ENCODE assay signal across 10 cellular contexts in genomic region chrX:41491267-41492004, GRCh38. TPM values are rescaled to one million over a fixed set of nuclear protein-coding genes. Genes with fewer than 3 reads are reported as not detected.
DNase-seq lines count a peak whose midpoint lies in the region; ATAC-seq and TF ChIP-seq lines count a peak whose summit lies in the region.
"Had no signal": no experiment of that assay in that cellular context is flagged by ENCODE, and none has a peak within 500 bp of the region (broad histone marks: within the 10 kb centered on the region; RNA-seq: fewer than 3 reads in every experiment).

No MANE protein-coding gene starts in this region.

- H3K9me3 ChIP-seq in esophagus muscularis mucosa (no peaks in the 10 kb centered on the region), psoas muscle (no peaks in the 10 kb centered on the region)

- H3K4me1 ChIP-seq in esophagus muscularis mucosa (peaks cover 0 to 14% (median 0%) of the 10 kb centered on the region in 4 donors), psoas muscle (no peaks in the 10 kb centered on the region)

- peak; percentile 8 for DNase-seq in GOT3 (lab: John Stamatoyannopoulos, UW)
- peak; percentile 78 for DNase-seq in NCI-H460 (ENCODE audit: extremely low read depth, low read depth)
- no peak for DNase-seq in esophagus muscularis mucosa (ENCODE audit: extremely low spot score)
- DNase-seq in psoas muscle, result peak in 1 of 2 donors; percentile 21
- no peak for DNase-seq in NCI-H82 (lab: John Stamatoyannopoulos, UW)
- DNase-seq in NCI-H1694 (lab: John Stamatoyannopoulos, UW), result no peak
- DNase-seq: immature natural killer cell had no signal

- TF ChIP-seq EP300 in esophagus muscularis mucosa (IDR thresholded peaks at IDR 0.05), result no peak

- H3K4me3 ChIP-seq in esophagus muscularis mucosa (no peak overlapping the region), psoas muscle (no peak overlapping the region)

- TF ChIP-seq CTCF in esophagus muscularis mucosa (IDR thresholded peaks at IDR 0.05), result no peak
- no peak for TF ChIP-seq CTCF in psoas muscle (IDR thresholded peaks at IDR 0.05)

- intact Hi-C loops in esophagus muscularis mucosa (cut with DNase I), result no loop called here
- intact Hi-C loops in psoas muscle (cut with DNase I), result no loop called here

- WGBS in esophagus muscularis mucosa, result 54% methylated on average over 12 of the region's 12 CpGs
- 21 to 43% (median 22%) methylated on average over 12 of the region's 12 CpGs for WGBS in psoas muscle, 3 donors

- TF ChIP-seq POLR2A in esophagus muscularis mucosa (IDR thresholded peaks at IDR 0.05; ENCODE audit: low read depth), result no peak

- H3K27ac ChIP-seq in esophagus muscularis mucosa (replicated peaks in 1 of 4), result peak overlapping the region; percentile 66 to 73 (median 72)
- H3K27ac ChIP-seq in psoas muscle, result peak overlapping the region; percentile 4
- H3K27ac ChIP-seq: KMS-11 had no signal

- H3K36me3 ChIP-seq in esophagus muscularis mucosa, result no peaks in the 10 kb centered on the region
- H3K36me3 ChIP-seq in psoas muscle (ENCODE audit: insufficient read depth in 1 of 2, low read depth in 1 of 2), result no peaks in the 10 kb centered on the region

- ATAC-seq in psoas muscle (peak; percentile 63 to 94 (median 90)), HG03521 (IDR thresholded peaks at IDR 0.05; ENCODE audit: unreplicated experiment) (no peak), GM21576 (IDR thresholded peaks at IDR 0.05; ENCODE audit: unreplicated experiment) (no peak)

- H3K27me3 ChIP-seq in esophagus muscularis mucosa, result no peaks in the 10 kb centered on the region
- H3K27me3 ChIP-seq in psoas muscle (ENCODE audit: insufficient read depth in 3 of 3, low read length in 2 of 3), result peaks cover 0 to 17% (median 0%) of the 10 kb centered on the region in 3 donors

RNA-seq across cellular contexts. Expression of gene NYX, which starts 44.3 kb away (rescaled TPM):
- not detected in 2 replicates for total RNA-seq in NCI-H460 (2014; rRNA removed; shearing (Covaris generic))
- polyA plus RNA-seq in NCI-H460 (2014; cell fraction: nucleus; rRNA removed), result not detected in 2 replicates
- total RNA-seq in esophagus muscularis mucosa (not detected), psoas muscle (not detected)
- polyA plus RNA-seq in psoas muscle, result not detected
- polyA plus RNA-seq: immature natural killer cell had no signal

Comparison
In these comparisons a context has a peak if more than half of its experiments do, and no peak if none do; other contexts are left out.
1. DNase-seq: peak in GOT3 (single experiment) and NCI-H460 (single experiment); none in esophagus muscularis mucosa (single experiment), NCI-H82 (single experiment) and NCI-H1694 (single experiment).
2. ATAC-seq: peak in psoas muscle (4 of 4); none in HG03521 (single experiment) and GM21576 (single experiment).